ENCODE assay signal across 9 cellular contexts in the genomic region with DNA sequence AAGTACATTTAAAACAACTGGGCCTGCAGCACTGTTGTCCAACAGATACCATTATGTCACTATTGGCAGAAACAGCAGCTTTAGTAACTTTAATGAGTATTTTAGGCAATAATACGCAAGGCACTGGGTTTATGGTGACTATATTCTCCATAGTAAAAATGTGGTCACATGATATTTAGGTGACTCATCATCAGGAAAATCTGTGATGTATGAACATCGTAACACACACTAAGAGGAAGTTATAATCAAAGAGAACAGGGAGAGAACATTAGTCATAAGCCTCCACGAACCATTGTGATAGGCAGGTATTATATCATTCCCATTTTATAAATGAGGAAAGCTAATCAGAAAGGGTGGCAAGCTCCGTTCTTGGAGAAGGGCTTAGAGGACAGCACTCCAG. TPM values are rescaled to one million over a fixed set of nuclear protein-coding genes. Genes with fewer than 3 reads are reported as not detected.
A peak's percentile ranks its signal among the peaks of the same experiment; 100 is the strongest.
DNase-seq lines count a peak whose midpoint lies in the region; FAIRE-seq and TF ChIP-seq lines count a peak whose summit lies in the region.
"Had no signal": no experiment of that assay in that cellular context is flagged by ENCODE, and none has a peak within 500 bp of the region (broad histone marks: within the 10 kb centered on the region; RNA-seq: fewer than 3 reads in every experiment).

No MANE protein-coding gene starts in this region.

- no peaks in the 10 kb centered on the region for H4K20me1 ChIP-seq in keratinocyte (ENCODE audit: control insufficient read depth, extremely low read depth, insufficient read depth, low read length)

- H3K27me3 ChIP-seq in ACC112 (ENCODE audit: insufficient read depth, low read length) (no peaks in the 10 kb centered on the region), keratinocyte (ENCODE audit: control insufficient read depth, extremely low read depth, insufficient read depth, low read length) (no peaks in the 10 kb centered on the region), testis (no peaks in the 10 kb centered on the region)

- TF ChIP-seq CTCF in keratinocyte (optimal IDR thresholded peaks at IDR 0.05 in 1 of 3, IDR thresholded peaks at IDR 0.05 in 1 of 3, conservative IDR thresholded peaks at IDR 0.05 in 1 of 3; ENCODE audit: extremely low read depth in 1 of 3, insufficient read depth in 2 of 3, low read length in 3 of 3) (no peak), testis (IDR thresholded peaks at IDR 0.05) (no peak)

- no peak overlapping the region for H3K9ac ChIP-seq in keratinocyte (ENCODE audit: control insufficient read depth, extremely low read depth, insufficient read depth, low read length)

- H3K27ac ChIP-seq in ACC112 (ENCODE audit: low read depth, low read length) (peak overlapping the region; percentile 70), keratinocyte (ENCODE audit: control insufficient read depth, insufficient read depth, low read length) (peak overlapping the region; percentile 67), testis (no peak overlapping the region)

- H3K4me3 ChIP-seq in ACC112 (ENCODE audit: low read depth, low read length) (no peak overlapping the region), keratinocyte (ENCODE audit: control insufficient read depth in 2 of 3, extremely low read depth in 1 of 3, insufficient read depth in 2 of 3, low read depth in 1 of 3, low read length in 3 of 3) (no peak overlapping the region), testis (no peak overlapping the region)

- WGBS in testis, 2 donors = 52 to 58% methylated on average over 4 of the region's 4 CpGs

- no peak overlapping the region for H2AFZ ChIP-seq in ACC112 (ENCODE audit: low read length, unreplicated experiment)
- peak overlapping the region; percentile 52 for H2AFZ ChIP-seq in keratinocyte (ENCODE audit: control insufficient read depth, low read length)

- DNase-seq in HS-27A (ENCODE audit: low read depth) (peak; percentile 9), astrocyte of the hippocampus (ENCODE audit: low read depth, low spot score) (peak; percentile 62), keratinocyte (ENCODE audit: low read depth, low spot score) (no peak), islet precursor cell (no peak), HK-2 (ENCODE audit: unreplicated experiment) (no peak), HuH-7 (ENCODE audit: low spot score) (no peak), testis (no peak)
- DNase-seq: NCI-H187 had no signal

- H3K36me3 ChIP-seq in ACC112 (ENCODE audit: insufficient read depth, low read length) (0 out of 2 replicates have a peak, but pooled peaks cover 5% of the 10 kb centered on the region), keratinocyte (ENCODE audit: control insufficient read depth in 2 of 2, extremely low read depth in 1 of 2, insufficient read depth in 2 of 2, low read length in 2 of 2) (no peaks in the 10 kb centered on the region), testis (ENCODE audit: low read depth, missing control alignments) (no peaks in the 10 kb centered on the region)

- no peaks in the 10 kb centered on the region for H3K9me1 ChIP-seq in keratinocyte (ENCODE audit: control insufficient read depth, extremely low read depth, insufficient read depth, low read length)

- peak overlapping the region; percentile 1 for H3K4me2 ChIP-seq in keratinocyte (ENCODE audit: control insufficient read depth, extremely low read depth, insufficient read depth, low read depth, low read length)

- no peak for TF ChIP-seq POLR2A in testis (IDR thresholded peaks at IDR 0.05)

- H3K4me1 ChIP-seq in ACC112 (ENCODE audit: control insufficient read depth, insufficient read depth, low read length, unreplicated experiment) (peaks cover 21% of the 10 kb centered on the region), keratinocyte (ENCODE audit: control insufficient read depth, extremely low read depth, insufficient read depth, low read length) (peaks cover 7% of the 10 kb centered on the region), testis (peaks cover 10% of the 10 kb centered on the region)

- H3K9me3 ChIP-seq in keratinocyte (ENCODE audit: control insufficient read depth, low read depth, low read length) = no peaks in the 10 kb centered on the region
- no peaks in the 10 kb centered on the region for H3K9me3 ChIP-seq in testis

- FAIRE-seq in keratinocyte (lab: Jason Lieb, UNC) = no peak

- H3K79me2 ChIP-seq in ACC112 (ENCODE audit: control insufficient read depth, insufficient read depth, low read length, unreplicated experiment) (peaks cover 74% of the 10 kb centered on the region), keratinocyte (ENCODE audit: control insufficient read depth, insufficient read depth, low read length) (peaks cover 8% of the 10 kb centered on the region)

- dilution Hi-C loops in keratinocyte (cut with MboI; ENCODE audit: extremely low pct_ligation_motif_present, low sequenced_read_pairs) = no loop called here

- intact Hi-C loops in testis (cut with DNase I; ENCODE audit: low total_unique reads) = no loop called here

RNA-seq across cellular contexts. Expression of a gene that starts 36.9 kb away (rescaled TPM):
- 1.7 to 3.0 TPM (median 2.9 TPM) in 3 replicates for polyA plus RNA-seq in keratinocyte
- polyA plus RNA-seq in keratinocyte (2011; ENCODE audit: low read depth) = 9.7 TPM
- polyA plus RNA-seq in keratinocyte (2011; cell fraction: cytosol; rRNA removed) = 1.8 and 3.3 TPM in 2 replicates
- 5.3 and 5.9 TPM in 2 replicates for polyA plus RNA-seq in keratinocyte (2011; cell fraction: nucleus; rRNA removed)
- polyA plus RNA-seq in keratinocyte (2012; ENCODE audit: low replicate concordance) = 4.5 and 6.9 TPM in 2 replicates
- polyA minus RNA-seq in keratinocyte = 4.8 to 12.6 TPM (median 7.9 TPM) in 3 replicates
- polyA minus RNA-seq in keratinocyte (2011; cell fraction: cytosol; rRNA and poly(A)+ RNA removed) = 3.3 TPM
- 4.6 and 11.1 TPM in 2 replicates for polyA minus RNA-seq in keratinocyte (2011; cell fraction: nucleus; rRNA and poly(A)+ RNA removed)
- 10 to 100 TPM; 31.1 to 36.5 TPM for total RNA-seq in testis
- polyA plus RNA-seq in testis (ENCODE audit: insufficient read depth, low read depth, low replicate concordance) = 22.1 TPM

Comparison
In these comparisons a context has a peak if more than half of its experiments do, and no peak if none do; other contexts are left out.
1. H3K27ac ChIP-seq: peak in ACC112 (single experiment) and keratinocyte (single experiment); none in testis (0 of 2).
2. DNase-seq: peak in HS-27A (single experiment) and astrocyte of the hippocampus (single experiment); none in keratinocyte (single experiment), islet precursor cell (single experiment), HK-2 (single experiment), HuH-7 (single experiment) and testis (single experiment).